Comparison of ENCODE assay signal across 1 cellular context in genomic region chr2:39153312-39153711, GRCh38.
TF ChIP-seq lines count a peak whose summit lies in the region.

No MANE protein-coding gene starts in this region.

TF ChIP-seq in A549, 52 proteins besides CTCF, POLR2A, EP300 and RAD21 (continued from another document):
- TF ChIP-seq HMGXB4 (CRISPR knock-in tag; IDR thresholded peaks at IDR 0.05; ENCODE audit: borderline replicate concordance) (no peak), HOXA7 (CRISPR knock-in tag; IDR thresholded peaks at IDR 0.05) (no peak), ELK1 (IDR thresholded peaks at IDR 0.05; ENCODE audit: low read depth, low read length) (no peak), CHD2 (IDR thresholded peaks at IDR 0.05; ENCODE audit: low read length, partially characterized antibody) (no peak)
